24 cellular contexts compared by ENCODE assay signal in genomic region chr12:87690236-87690810, GRCh38.
"Had no signal": no experiment of that assay in that cellular context is flagged by ENCODE, and none has a peak within 500 bp of the region (broad histone marks: within the 10 kb centered on the region; RNA-seq: fewer than 3 reads in every experiment).

No MANE protein-coding gene starts in this region.

- H3K9me3 ChIP-seq: gastroesophageal sphincter, lower lobe of right lung, thyroid gland had no signal

- H3K4me3 ChIP-seq: gastroesophageal sphincter, heart right ventricle, lower lobe of right lung, thyroid gland had no signal

- H3K36me3 ChIP-seq: gastroesophageal sphincter, heart right ventricle, lower lobe of right lung, thyroid gland, WERI-Rb-1 had no signal

- ATAC-seq: activated naive CD8-positive, alpha-beta T cell treated with anti-CD3 and anti-CD28 coated beads, Interleukin-2, amount 50 U/mL, for 24 hours; esophagus mucosa; gastroesophageal sphincter; heart right ventricle; lower lobe of right lung; natural killer cell treated with Interleukin-12 subunit alpha and Interleukin-12 subunit beta and Interleukin-15 and Interleukin-18, amount 100 ng/mL, for 72 hours; T-helper 17 cell had no signal

- DNase-seq: activated CD4-positive, alpha-beta T cell treated with anti-CD3 and anti-CD28 coated beads for 1 hour; activated CD8-positive, alpha-beta memory T cell treated with anti-CD3 and anti-CD28 coated beads for 24 hours; activated CD8-positive, alpha-beta memory T cell treated with anti-CD3 and anti-CD28 coated beads, Interleukin-2, amount 50 U/mL, for 48 hours; activated effector memory CD4-positive, alpha-beta T cell treated with Interleukin-2 at 50 U/mL for 16 hours; activated naive CD4-positive, alpha-beta T cell treated with anti-CD3 and anti-CD28 coated beads, Interleukin-2, amount 10 ng/mL, durations not matched to agents 7 days and 5 days; activated naive CD8-positive, alpha-beta T cell treated with anti-CD3 and anti-CD28 coated beads, Interleukin-2, amount 50 U/mL, for 24 hours; activated T-cell treated with anti-CD3 and anti-CD28 coated beads, Interleukin-2, amount 50 U/mL, for 48 hours; anterior cingulate cortex; cortex of kidney; effector CD4-positive, alpha-beta T cell; heart right ventricle; lower lobe of right lung; nucleus accumbens; retina; stimulated activated CD4-positive, alpha-beta T cell treated with anti-CD3 and anti-CD28 coated beads, Interleukin-12 subunit alpha, Interleukin-12 subunit beta, amount 100 ng/mL, for 4 hours; stimulated activated CD4-positive, alpha-beta T cell treated with anti-CD3 and anti-CD28 coated beads, Interleukin-1b, Interleukin-23, amount 100 ng/mL, for 48 hours; stimulated activated CD8-positive, alpha-beta memory T cell treated with anti-CD3 and anti-CD28 coated beads, Interleukin-4, amount 100 ng/mL, for 48 hours; stimulated activated naive CD4-positive, alpha-beta T cell; T-helper 17 cell; thyroid gland; WERI-Rb-1 had no signal

- H3K27ac ChIP-seq: gastroesophageal sphincter, heart right ventricle, lower lobe of right lung, thyroid gland, WERI-Rb-1 had no signal

- H3K27me3 ChIP-seq: gastroesophageal sphincter, heart right ventricle, thyroid gland had no signal

- H3K4me1 ChIP-seq: heart right ventricle, lower lobe of right lung, thyroid gland had no signal
